12 cellular contexts compared by ENCODE assay signal in genomic region chrX:2963992-2964794, GRCh38. TPM values are rescaled to one million over a fixed set of nuclear protein-coding genes. Genes with fewer than 3 reads are reported as not detected.
DNase-seq lines count a peak whose midpoint lies in the region; ATAC-seq, FAIRE-seq and TF ChIP-seq lines count a peak whose summit lies in the region.
"Not testable (repeated sequence)": the region's sequence is repeated elsewhere in the genome, so short reads cannot be mapped to it uniquely, and the experiment has no call there.
"Had no signal": no experiment of that assay in that cellular context is flagged by ENCODE, and none has a peak within 500 bp of the region (broad histone marks: within the 10 kb centered on the region; RNA-seq: fewer than 3 reads in every experiment).

No MANE protein-coding gene starts in this region.

- H3K9ac ChIP-seq in H1 (replicated peaks in 1 of 4; ENCODE audit: extremely low read depth in 1 of 4, low read depth in 3 of 4, low read length in 3 of 4) = not testable (repeated sequence)
- peak overlapping the region; percentile 60 to 76 for H3K9ac ChIP-seq in liver (ENCODE audit: low read depth in 1 of 2, low read length in 2 of 2)

- H3K36me3 Mint-ChIP-seq in osteocyte (ENCODE audit: unreplicated experiment) = not testable (repeated sequence)

- peak overlapping the region; percentile 62; the same call in 1 of the 2 replicates for H2BK12ac ChIP-seq in H1 (ENCODE audit: low read depth, low read length)

- peak overlapping the region; percentile 54 for H4K91ac ChIP-seq in H1 (replicated peaks; ENCODE audit: insufficient read length, low read length)

- H3K9me3 ChIP-seq in ascending aorta; H1 (ENCODE audit: insufficient read depth in 2 of 2, low read depth in 1 of 2, low read length in 1 of 2); heart right ventricle; liver (ENCODE audit: control insufficient read depth in 4 of 4, low read length in 3 of 4): not testable (repeated sequence)

- peak overlapping the region; percentile 53 for H2AFZ ChIP-seq in H1 (ENCODE audit: low read length)

- not testable (repeated sequence) for H2BK120ac ChIP-seq in H1 (replicated peaks; ENCODE audit: low read depth, low read length)

- 78% methylated on average over 12 of the region's 16 CpGs; no CpG with 5 or more reads in 1 of the 2 experiments for WGBS in H1 (ENCODE audit: extremely low coverage in 1 of 2, insufficient coverage in 1 of 2, insufficient read length in 1 of 2, insufficient replicate concordance in 2 of 2, low coverage in 1 of 2, low lambda C conversion rate in 2 of 2, missing lambda C conversion rate in 1 of 2), 2 experiments
- 47 to 51% methylated on average over 12 to 15 of the region's 16 CpGs for WGBS in heart right ventricle, 2 donors
- 26% methylated on average over 14 of the region's 16 CpGs for WGBS in liver

- not testable (repeated sequence) for H3K9me3 Mint-ChIP-seq in osteocyte (ENCODE audit: unreplicated experiment)

- H3K27ac ChIP-seq in ascending aorta (peak overlapping the region; percentile 52 to 53), heart right ventricle (peak overlapping the region in 3 of 10 donors; percentile 46 to 74 (median 50)), liver (ENCODE audit: low read depth in 1 of 2, low read length in 2 of 2) (peak overlapping the region; percentile 73 to 89)
- H3K27ac ChIP-seq in H1 (ENCODE audit: low read depth, low read length) = not testable (repeated sequence)

- peak overlapping the region; percentile 59 for H3K4me3 Mint-ChIP-seq in osteocyte (ENCODE audit: unreplicated experiment)

- peak overlapping the region; percentile 49 for H2BK5ac ChIP-seq in H1 (ENCODE audit: low read depth, low read length)

- H3K23me2 ChIP-seq in H1 (ENCODE audit: low read depth, low read length) = not testable (repeated sequence)

- not testable (repeated sequence) for H3K79me1 ChIP-seq in H1 (ENCODE audit: low read depth, low read length)

- H3K36me3 ChIP-seq in ascending aorta; H1 (ENCODE audit: control insufficient read depth in 2 of 4, insufficient read depth in 4 of 4, low read length in 3 of 4); heart right ventricle; liver (ENCODE audit: control insufficient read depth in 4 of 4, insufficient read depth in 3 of 4, low read depth in 1 of 4, low read length in 3 of 4): not testable (repeated sequence)

- not testable (repeated sequence) for H3K56ac ChIP-seq in H1 (replicated peaks; ENCODE audit: insufficient read length, low read depth, low read length)

- not testable (repeated sequence) for TF ChIP-seq RAD21 in H1 (IDR thresholded peaks at IDR 0.05 in 1 of 2, conservative IDR thresholded peaks at IDR 0.05 in 1 of 2; ENCODE audit: low read depth in 2 of 2, low read length in 2 of 2); liver (IDR thresholded peaks at IDR 0.05)

- not testable (repeated sequence) for H4K20me1 ChIP-seq in H1 (replicated peaks in 1 of 2; ENCODE audit: control insufficient read depth in 1 of 2, insufficient read depth in 2 of 2, low read length in 2 of 2)

- ATAC-seq in heart right ventricle = peak in 5 of 8 donors; percentile 25 to 79 (median 44)

- DNase-seq in ELF-1 (ENCODE audit: low read depth, low spot score) (peak; percentile 81), LHCN-M2 (ENCODE audit: low read depth) (peak; percentile 70)
- not testable (repeated sequence) for DNase-seq in ascending aorta (ENCODE audit: low spot score in 2 of 2); H1 (ENCODE audit: low read depth in 1 of 2, low spot score in 2 of 2); heart right ventricle; osteocyte (ENCODE audit: extremely low spot score, unreplicated experiment)

- H3K23ac ChIP-seq in H1 (ENCODE audit: insufficient read length) = not testable (repeated sequence)

- H3K4me3 ChIP-seq in ascending aorta; H1 (ENCODE audit: extremely low read depth in 1 of 4, insufficient read depth in 2 of 4, low read depth in 3 of 4, low read length in 4 of 4); heart right ventricle: not testable (repeated sequence)
- peak overlapping the region; percentile 47 to 88 (median 81) for H3K4me3 ChIP-seq in liver (ENCODE audit: low read depth in 1 of 3, low read length in 3 of 3)

- H3K27ac Mint-ChIP-seq in osteocyte (ENCODE audit: unreplicated experiment) = peak overlapping the region; percentile 97

- H3K4ac ChIP-seq in H1 (replicated peaks; ENCODE audit: insufficient read length, low read depth, low read length) = not testable (repeated sequence)

- H3K14ac ChIP-seq in H1 (ENCODE audit: insufficient read length) = not testable (repeated sequence)

- H3K27me3 ChIP-seq in ascending aorta; H1 (replicated peaks in 1 of 4; ENCODE audit: control insufficient read depth in 3 of 4, extremely low read depth in 1 of 4, insufficient read depth in 3 of 4, low read length in 3 of 4); heart right ventricle; liver (ENCODE audit: control insufficient read depth in 4 of 4, insufficient read depth in 4 of 4, low read length in 3 of 4): not testable (repeated sequence)

- POLR2A ChIA-PET in H1 (lab: Charles Lee; ENCODE audit: partially characterized antibody) = not testable (repeated sequence)

- TF ChIP-seq POLR2A in H1 (IDR thresholded peaks at IDR 0.05; ENCODE audit: control extremely low read depth in 1 of 2, low read depth in 2 of 2, low read length in 2 of 2) = not testable (repeated sequence)

- peak overlapping the region; percentile 25; the same call in 1 of the 2 replicates for H4K8ac ChIP-seq in H1 (ENCODE audit: extremely low read depth, insufficient read depth, low read length)

- peak overlapping the region in 1 of 2 experiments; percentile 52; a peak in 2 of 4 replicates for H3K4me2 ChIP-seq in H1 (ENCODE audit: insufficient read depth in 1 of 2, low read depth in 2 of 2, low read length in 2 of 2)

- H3K18ac ChIP-seq in H1 (ENCODE audit: extremely low read depth, low read length) = peak overlapping the region; percentile 83

- not testable (repeated sequence) for H3K4me1 ChIP-seq in ascending aorta
- H3K4me1 ChIP-seq in H1 (replicated peaks in 1 of 4; ENCODE audit: control insufficient read depth in 3 of 4, insufficient read depth in 4 of 4, low read length in 3 of 4) (peaks cover 0 to 12% (median 3%) of the 10 kb centered on the region in 4 experiments; a peak in 4 of 7 replicates), heart right ventricle (peaks cover 0 to 42% (median 0%) of the 10 kb centered on the region in 9 donors), liver (ENCODE audit: control insufficient read depth in 4 of 4, insufficient read depth in 4 of 4, low read length in 3 of 4) (peaks cover 0 to 24% (median 20%) of the 10 kb centered on the region in 4 donors)

- peaks cover 34% of the 10 kb centered on the region for H3K4me1 Mint-ChIP-seq in osteocyte (ENCODE audit: unreplicated experiment)

- not testable (repeated sequence) for TF ChIP-seq CTCF in ascending aorta (IDR thresholded peaks at IDR 0.05); H1 (IDR thresholded peaks at IDR 0.05; ENCODE audit: control extremely low read depth in 1 of 3, insufficient read depth in 1 of 3, low read depth in 1 of 3, low read length in 3 of 3); heart right ventricle (IDR thresholded peaks at IDR 0.05); liver (IDR thresholded peaks at IDR 0.05; ENCODE audit: low read depth, low read length, missing input control); osteocyte (IDR thresholded peaks at IDR 0.05)

- peak overlapping the region; percentile 44 for H4K5ac ChIP-seq in H1 (ENCODE audit: insufficient read length, low read depth, low read length)

- H3K27me3 Mint-ChIP-seq in osteocyte (ENCODE audit: unreplicated experiment) = not testable (repeated sequence)

- intact Hi-C loops in ascending aorta (cut with DNase I); heart right ventricle (cut with DNase I): not testable (repeated sequence)

- not testable (repeated sequence) for H2AK5ac ChIP-seq in H1 (ENCODE audit: low read depth, low read length)

- not testable (repeated sequence) for TF ChIP-seq EP300 in H1 (IDR thresholded peaks at IDR 0.05; ENCODE audit: borderline replicate concordance in 1 of 2, low read depth in 2 of 2, low read length in 2 of 2)

- not testable (repeated sequence) for H3K79me2 ChIP-seq in H1 (ENCODE audit: control insufficient read depth in 1 of 2, insufficient read depth in 2 of 2, low read length in 2 of 2)

- CTCF ChIA-PET in H1 (lab: Charles Lee; ENCODE audit: partially characterized antibody) = interaction anchor here (0.7 kb wide), 1 partner anchor 20 kb away, joined by 3 read pairs; no protein-coding TSS in a partner anchor

- FAIRE-seq in H1 (lab: Jason Lieb, UNC) = peak; percentile 48

- H2BK20ac ChIP-seq in H1 (ENCODE audit: low read length) = not testable (repeated sequence)

- not testable (repeated sequence) for H2BK15ac ChIP-seq in H1 (ENCODE audit: low read length)

RNA-seq across cellular contexts. Expression of gene ARSD, which starts 35.1 kb away (rescaled TPM):
- total RNA-seq in LHCN-M2 (2014; rRNA removed) = 13.9 and 16.0 TPM in 2 replicates
- 13.0 TPM for polyA plus RNA-seq in LHCN-M2 (2012)
- 91.9 TPM for total RNA-seq in ascending aorta
- total RNA-seq in H1 (2021; fragmentation: NEBNext Ultra II Directional; extraction: Animal tissue kit (Norgen Biotek cat#: 25700)) = 3.2 and 3.4 TPM in 2 replicates
- 1.8 and 3.5 TPM in 2 replicates for polyA plus RNA-seq in H1 (2011; rRNA removed)
- 2.4 TPM for polyA plus RNA-seq in H1 (2011; cell fraction: cytosol; rRNA removed)
- 3.8 TPM for polyA plus RNA-seq in H1 (2011; cell fraction: nucleus; rRNA removed)
- polyA plus RNA-seq in H1 (2012, experiment 1 of 2) = 2.2 to 2.5 TPM (median 2.3 TPM) in 4 replicates
- polyA plus RNA-seq in H1 (2012, experiment 2 of 2) = 2.2 TPM
- 3.9 TPM for polyA plus RNA-seq in H1 (2013, experiment 1 of 2)
- 3.7 TPM for polyA plus RNA-seq in H1 (2013, experiment 2 of 2)
- 2.9 and 4.5 TPM in 2 replicates for polyA minus RNA-seq in H1 (2011; rRNA and poly(A)+ RNA removed)
- 3.4 TPM for polyA minus RNA-seq in H1 (2011; cell fraction: cytosol; rRNA and poly(A)+ RNA removed)
- polyA minus RNA-seq in H1 (2011; cell fraction: nucleus; rRNA and poly(A)+ RNA removed) = 2.1 TPM
- total RNA-seq in heart right ventricle = 10 to 100 TPM in 4 of 10 donors, 1 to 10 TPM in 6; 4.6 to 19.0 (median 8.8) TPM
- 1 to 10 TPM; 4.2 to 5.8 TPM for polyA plus RNA-seq in heart right ventricle
- total RNA-seq in liver = 10 to 100 TPM; 19.4 to 42.4 TPM
- 10 to 100 TPM; 11.3 to 19.5 TPM for polyA plus RNA-seq in liver
- 40.9 and 44.6 TPM in 2 replicates for total RNA-seq in osteocyte

RNA-seq across cellular contexts. Expression of gene ARSH, which starts 42.2 kb away (rescaled TPM):
- not detected in 2 replicates for total RNA-seq in LHCN-M2 (2014; rRNA removed)
- not detected for polyA plus RNA-seq in LHCN-M2 (2012)
- not detected for total RNA-seq in ascending aorta
- not detected in 2 replicates for total RNA-seq in H1 (2021; fragmentation: NEBNext Ultra II Directional; extraction: Animal tissue kit (Norgen Biotek cat#: 25700))
- polyA plus RNA-seq in H1 (2011; rRNA removed) = not detected in 2 replicates
- polyA plus RNA-seq in H1 (2011; cell fraction: cytosol; rRNA removed) = not detected
- polyA plus RNA-seq in H1 (2011; cell fraction: nucleus; rRNA removed) = not detected
- not detected in 4 replicates for polyA plus RNA-seq in H1 (2012, experiment 1 of 2)
- not detected for polyA plus RNA-seq in H1 (2012, experiment 2 of 2)
- not detected for polyA plus RNA-seq in H1 (2013, experiment 1 of 2)
- not detected for polyA plus RNA-seq in H1 (2013, experiment 2 of 2)
- not detected in 2 replicates for polyA minus RNA-seq in H1 (2011; rRNA and poly(A)+ RNA removed)
- not detected for polyA minus RNA-seq in H1 (2011; cell fraction: cytosol; rRNA and poly(A)+ RNA removed)
- polyA minus RNA-seq in H1 (2011; cell fraction: nucleus; rRNA and poly(A)+ RNA removed) = not detected
- total RNA-seq in heart right ventricle = not detected
- polyA plus RNA-seq in heart right ventricle = not detected
- total RNA-seq in liver = not detected
- polyA plus RNA-seq in liver = not detected
- not detected in 2 replicates for total RNA-seq in osteocyte
- total RNA-seq: activated naive CD8-positive, alpha-beta T cell treated with anti-CD3 and anti-CD28 coated beads for 36 hours; CD4-positive, CD25-positive, alpha-beta regulatory T cell; NCI-H460; T-helper 1 cell treated with Interleukin-12 subunit alpha and Interleukin-12 subunit beta and Interleukin-4 antibody, amounts not matched to agents 30 ng/mL and 1 ng/mL, for 36 hours; tibial nerve had no signal
- polyA plus RNA-seq: CD4-positive, CD25-positive, alpha-beta regulatory T cell had no signal
